In the genomic region with DNA sequence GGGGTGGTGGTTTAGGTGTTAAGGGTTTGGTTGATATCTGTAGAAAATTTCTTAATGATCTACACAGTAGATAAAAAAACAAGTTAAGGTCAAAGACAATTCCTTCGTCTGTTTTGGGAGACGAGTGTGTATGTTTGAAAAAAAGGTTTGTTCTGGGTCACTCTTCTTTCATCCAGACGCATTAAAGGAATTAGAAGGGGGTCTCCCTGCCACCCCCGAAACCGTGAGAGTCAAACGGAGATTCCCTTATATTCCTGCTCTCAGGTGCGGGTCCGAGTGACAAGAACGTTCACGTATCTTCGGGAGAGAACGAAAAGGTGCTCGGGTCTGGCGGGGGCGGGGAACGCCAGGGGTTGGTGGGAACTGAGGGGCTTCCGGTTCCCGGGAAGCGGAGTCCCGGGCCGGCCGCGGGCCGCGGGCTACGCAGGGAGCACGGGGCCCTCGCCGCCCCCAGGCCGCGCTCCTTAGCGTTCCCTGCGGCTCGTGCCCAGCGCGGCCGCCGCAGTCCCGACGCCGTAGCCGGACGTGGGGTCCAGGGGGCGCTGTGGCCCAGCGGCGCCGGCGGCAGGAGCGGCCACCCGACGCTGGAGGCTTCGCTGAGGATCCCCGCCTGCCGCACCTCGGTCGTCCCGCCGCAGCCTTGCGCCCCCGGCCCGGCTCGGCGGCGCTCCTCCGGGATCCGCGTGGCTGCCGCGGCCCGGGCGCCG, we compare ENCODE assay signal across 1 cellular context.
A peak's percentile ranks its signal among the peaks of the same experiment; 100 is the strongest.
TF ChIP-seq lines count a peak whose summit lies in the region.

A gene with protein sequence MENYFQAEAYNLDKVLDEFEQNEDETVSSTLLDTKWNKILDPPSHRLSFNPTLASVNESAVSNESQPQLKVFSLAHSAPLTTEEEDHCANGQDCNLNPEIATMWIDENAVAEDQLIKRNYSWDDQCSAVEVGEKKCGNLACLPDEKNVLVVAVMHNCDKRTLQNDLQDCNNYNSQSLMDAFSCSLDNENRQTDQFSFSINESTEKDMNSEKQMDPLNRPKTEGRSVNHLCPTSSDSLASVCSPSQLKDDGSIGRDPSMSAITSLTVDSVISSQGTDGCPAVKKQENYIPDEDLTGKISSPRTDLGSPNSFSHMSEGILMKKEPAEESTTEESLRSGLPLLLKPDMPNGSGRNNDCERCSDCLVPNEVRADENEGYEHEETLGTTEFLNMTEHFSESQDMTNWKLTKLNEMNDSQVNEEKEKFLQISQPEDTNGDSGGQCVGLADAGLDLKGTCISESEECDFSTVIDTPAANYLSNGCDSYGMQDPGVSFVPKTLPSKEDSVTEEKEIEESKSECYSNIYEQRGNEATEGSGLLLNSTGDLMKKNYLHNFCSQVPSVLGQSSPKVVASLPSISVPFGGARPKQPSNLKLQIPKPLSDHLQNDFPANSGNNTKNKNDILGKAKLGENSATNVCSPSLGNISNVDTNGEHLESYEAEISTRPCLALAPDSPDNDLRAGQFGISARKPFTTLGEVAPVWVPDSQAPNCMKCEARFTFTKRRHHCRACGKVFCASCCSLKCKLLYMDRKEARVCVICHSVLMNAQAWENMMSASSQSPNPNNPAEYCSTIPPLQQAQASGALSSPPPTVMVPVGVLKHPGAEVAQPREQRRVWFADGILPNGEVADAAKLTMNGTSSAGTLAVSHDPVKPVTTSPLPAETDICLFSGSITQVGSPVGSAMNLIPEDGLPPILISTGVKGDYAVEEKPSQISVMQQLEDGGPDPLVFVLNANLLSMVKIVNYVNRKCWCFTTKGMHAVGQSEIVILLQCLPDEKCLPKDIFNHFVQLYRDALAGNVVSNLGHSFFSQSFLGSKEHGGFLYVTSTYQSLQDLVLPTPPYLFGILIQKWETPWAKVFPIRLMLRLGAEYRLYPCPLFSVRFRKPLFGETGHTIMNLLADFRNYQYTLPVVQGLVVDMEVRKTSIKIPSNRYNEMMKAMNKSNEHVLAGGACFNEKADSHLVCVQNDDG (N-terminal part only) (plus strand): TSS at position 577 of the 707 bp plus-strand sequence. CDS start 91,118 bp downstream, outside the sequence.

TF ChIP-seq in K562, 482 proteins besides CTCF, POLR2A, EP300 and RAD21 (continued from another document and continues in another):
- TF ChIP-seq ZC3H4 (CRISPR knock-in tag; IDR thresholded peaks at IDR 0.05; ENCODE audit: borderline replicate concordance) (0 out of 2 replicates have a peak, but pooled peaks have one; percentile 6), ZNF12 (CRISPR knock-in tag; IDR thresholded peaks at IDR 0.05) (no peak), HNRNPL (IDR thresholded peaks at IDR 0.05; ENCODE audit: low read depth, low read length) (peak; percentile 83; the same call in 1 of the 2 replicates), GTF2F1 (IDR thresholded peaks at IDR 0.05; ENCODE audit: low read depth, low read length) (no peak; the same call in 1 of the 2 replicates), ZNF79 (CRISPR knock-in tag; IDR thresholded peaks at IDR 0.05; ENCODE audit: low read depth) (no peak), ZNF561 (CRISPR knock-in tag; conservative IDR thresholded peaks at IDR 0.05) (no peak), PHTF2 (CRISPR knock-in tag; IDR thresholded peaks at IDR 0.05) (no peak), CBX8 (IDR thresholded peaks at IDR 0.05; ENCODE audit: borderline replicate concordance, extremely low read depth, low read depth, low read length, poor library complexity, severe bottlenecking) (no peak), ZNF197 (CRISPR knock-in tag; IDR thresholded peaks at IDR 0.05; ENCODE audit: low read depth) (no peak), ZNF639 (CRISPR knock-in tag; conservative IDR thresholded peaks at IDR 0.05 in 1 of 2, IDR thresholded peaks at IDR 0.05 in 1 of 2) (no peak; a peak in 1 of 4 replicates), SIN3A (IDR thresholded peaks at IDR 0.05; ENCODE audit: borderline replicate concordance in 2 of 2, control insufficient read depth in 1 of 2, low read depth in 2 of 2, low read length in 2 of 2) (peak in 1 of 2 experiments; percentile 60; a peak in 1 of 4 replicates), RREB1 (CRISPR knock-in tag; IDR thresholded peaks at IDR 0.05) (no peak), CBX5 (IDR thresholded peaks at IDR 0.05; ENCODE audit: borderline replicate concordance, low read depth) (no peak), ZKSCAN8 (CRISPR knock-in tag; IDR thresholded peaks at IDR 0.05) (no peak), ZNF764 (CRISPR knock-in tag; IDR thresholded peaks at IDR 0.05; ENCODE audit: low read depth) (no peak), NCOR1 (IDR thresholded peaks at IDR 0.05) (no peak), BCOR (IDR thresholded peaks at IDR 0.05) (no peak), ELK3 (CRISPR knock-in tag; IDR thresholded peaks at IDR 0.05) (no peak), ZBED1 (IDR thresholded peaks at IDR 0.05) (no peak), SMARCB1 (IDR thresholded peaks at IDR 0.05; ENCODE audit: insufficient read length, low read depth) (no peak), SIX5 (IDR thresholded peaks at IDR 0.05; ENCODE audit: borderline replicate concordance in 1 of 2, insufficient read depth in 1 of 2, low read depth in 1 of 2, low read length in 2 of 2) (no peak), E2F6 (IDR thresholded peaks at IDR 0.05; ENCODE audit: borderline replicate concordance in 1 of 2, extremely low read depth in 1 of 2, insufficient read depth in 1 of 2, insufficient read length in 1 of 2, low read depth in 1 of 2, low read length in 1 of 2, poor library complexity in 1 of 2, severe bottlenecking in 1 of 2) (peak; percentile 83 to 95), MAFF (IDR thresholded peaks at IDR 0.05; ENCODE audit: low read length) (0 out of 2 replicates have a peak, but pooled peaks have one; percentile 3), ZNF507 (tag; conservative IDR thresholded peaks at IDR 0.05) (no peak), CREB1 (IDR thresholded peaks at IDR 0.05) (peak; percentile 27), CREB1 (CRISPR knock-in tag; IDR thresholded peaks at IDR 0.05) (peak; percentile 39; the same call in 1 of the 2 replicates), SETDB1 (IDR thresholded peaks at IDR 0.05; ENCODE audit: low read length) (no peak)
- TF ChIP-seq, protein P1, sequence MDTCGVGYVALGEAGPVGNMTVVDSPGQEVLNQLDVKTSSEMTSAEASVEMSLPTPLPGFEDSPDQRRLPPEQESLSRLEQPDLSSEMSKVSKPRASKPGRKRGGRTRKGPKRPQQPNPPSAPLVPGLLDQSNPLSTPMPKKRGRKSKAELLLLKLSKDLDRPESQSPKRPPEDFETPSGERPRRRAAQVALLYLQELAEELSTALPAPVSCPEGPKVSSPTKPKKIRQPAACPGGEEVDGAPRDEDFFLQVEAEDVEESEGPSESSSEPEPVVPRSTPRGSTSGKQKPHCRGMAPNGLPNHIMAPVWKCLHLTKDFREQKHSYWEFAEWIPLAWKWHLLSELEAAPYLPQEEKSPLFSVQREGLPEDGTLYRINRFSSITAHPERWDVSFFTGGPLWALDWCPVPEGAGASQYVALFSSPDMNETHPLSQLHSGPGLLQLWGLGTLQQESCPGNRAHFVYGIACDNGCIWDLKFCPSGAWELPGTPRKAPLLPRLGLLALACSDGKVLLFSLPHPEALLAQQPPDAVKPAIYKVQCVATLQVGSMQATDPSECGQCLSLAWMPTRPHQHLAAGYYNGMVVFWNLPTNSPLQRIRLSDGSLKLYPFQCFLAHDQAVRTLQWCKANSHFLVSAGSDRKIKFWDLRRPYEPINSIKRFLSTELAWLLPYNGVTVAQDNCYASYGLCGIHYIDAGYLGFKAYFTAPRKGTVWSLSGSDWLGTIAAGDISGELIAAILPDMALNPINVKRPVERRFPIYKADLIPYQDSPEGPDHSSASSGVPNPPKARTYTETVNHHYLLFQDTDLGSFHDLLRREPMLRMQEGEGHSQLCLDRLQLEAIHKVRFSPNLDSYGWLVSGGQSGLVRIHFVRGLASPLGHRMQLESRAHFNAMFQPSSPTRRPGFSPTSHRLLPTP (IDR thresholded peaks at IDR 0.05; ENCODE audit: borderline replicate concordance, extremely low read depth, insufficient read length): no peak
- TF ChIP-seq, protein P2, sequence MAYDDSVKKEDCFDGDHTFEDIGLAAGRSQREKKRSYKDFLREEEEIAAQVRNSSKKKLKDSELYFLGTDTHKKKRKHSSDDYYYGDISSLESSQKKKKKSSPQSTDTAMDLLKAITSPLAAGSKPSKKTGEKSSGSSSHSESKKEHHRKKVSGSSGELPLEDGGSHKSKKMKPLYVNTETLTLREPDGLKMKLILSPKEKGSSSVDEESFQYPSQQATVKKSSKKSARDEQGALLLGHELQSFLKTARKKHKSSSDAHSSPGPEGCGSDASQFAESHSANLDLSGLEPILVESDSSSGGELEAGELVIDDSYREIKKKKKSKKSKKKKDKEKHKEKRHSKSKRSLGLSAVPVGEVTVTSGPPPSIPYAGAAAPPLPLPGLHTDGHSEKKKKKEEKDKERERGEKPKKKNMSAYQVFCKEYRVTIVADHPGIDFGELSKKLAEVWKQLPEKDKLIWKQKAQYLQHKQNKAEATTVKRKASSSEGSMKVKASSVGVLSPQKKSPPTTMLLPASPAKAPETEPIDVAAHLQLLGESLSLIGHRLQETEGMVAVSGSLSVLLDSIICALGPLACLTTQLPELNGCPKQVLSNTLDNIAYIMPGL (CRISPR knock-in tag; IDR thresholded peaks at IDR 0.05): peak; percentile 100
- TF ChIP-seq, protein P3, sequence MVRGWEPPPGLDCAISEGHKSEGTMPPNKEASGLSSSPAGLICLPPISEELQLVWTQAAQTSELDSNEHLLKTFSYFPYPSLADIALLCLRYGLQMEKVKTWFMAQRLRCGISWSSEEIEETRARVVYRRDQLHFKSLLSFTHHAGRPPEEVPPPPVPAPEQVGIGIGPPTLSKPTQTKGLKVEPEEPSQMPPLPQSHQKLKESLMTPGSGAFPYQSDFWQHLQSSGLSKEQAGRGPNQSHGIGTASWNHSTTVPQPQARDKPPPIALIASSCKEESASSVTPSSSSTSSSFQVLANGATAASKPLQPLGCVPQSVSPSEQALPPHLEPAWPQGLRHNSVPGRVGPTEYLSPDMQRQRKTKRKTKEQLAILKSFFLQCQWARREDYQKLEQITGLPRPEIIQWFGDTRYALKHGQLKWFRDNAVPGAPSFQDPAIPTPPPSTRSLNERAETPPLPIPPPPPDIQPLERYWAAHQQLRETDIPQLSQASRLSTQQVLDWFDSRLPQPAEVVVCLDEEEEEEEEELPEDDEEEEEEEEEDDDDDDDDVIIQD (CRISPR knock-in tag; IDR thresholded peaks at IDR 0.05): no peak
- TF ChIP-seq, protein P4, sequence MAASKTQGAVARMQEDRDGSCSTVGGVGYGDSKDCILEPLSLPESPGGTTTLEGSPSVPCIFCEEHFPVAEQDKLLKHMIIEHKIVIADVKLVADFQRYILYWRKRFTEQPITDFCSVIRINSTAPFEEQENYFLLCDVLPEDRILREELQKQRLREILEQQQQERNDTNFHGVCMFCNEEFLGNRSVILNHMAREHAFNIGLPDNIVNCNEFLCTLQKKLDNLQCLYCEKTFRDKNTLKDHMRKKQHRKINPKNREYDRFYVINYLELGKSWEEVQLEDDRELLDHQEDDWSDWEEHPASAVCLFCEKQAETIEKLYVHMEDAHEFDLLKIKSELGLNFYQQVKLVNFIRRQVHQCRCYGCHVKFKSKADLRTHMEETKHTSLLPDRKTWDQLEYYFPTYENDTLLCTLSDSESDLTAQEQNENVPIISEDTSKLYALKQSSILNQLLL (CRISPR knock-in tag; IDR thresholded peaks at IDR 0.05; ENCODE audit: borderline replicate concordance): no peak
